16 cellular contexts compared by ENCODE assay signal in the genomic region with DNA sequence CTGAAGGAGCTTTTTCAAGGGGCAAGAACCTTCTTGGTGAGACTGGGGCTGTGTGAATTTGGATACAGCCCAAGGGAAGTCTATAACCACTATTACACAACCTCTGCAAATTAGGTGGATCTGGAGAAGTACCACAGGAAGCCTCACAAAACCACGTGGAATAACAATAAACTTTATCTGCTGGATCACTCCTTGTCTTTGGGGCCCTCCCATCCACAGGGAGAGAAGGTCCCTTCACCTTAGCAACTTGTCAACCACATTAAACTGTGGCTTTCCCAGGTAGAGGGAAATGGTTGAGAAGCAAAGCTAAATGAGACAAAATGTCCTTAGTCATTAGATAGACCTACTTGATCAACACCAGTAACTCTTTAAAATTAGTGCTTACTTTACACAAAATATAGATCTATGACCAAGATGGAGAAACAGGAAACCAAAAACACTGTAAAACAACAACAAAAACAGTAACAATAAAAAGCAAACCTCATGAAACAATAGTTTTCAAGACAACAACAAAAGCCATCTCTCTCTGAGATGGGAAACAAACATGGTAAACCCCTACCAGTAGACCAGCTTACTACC. TPM values are rescaled to one million over a fixed set of nuclear protein-coding genes. Genes with fewer than 3 reads are reported as not detected.
DNase-seq lines count a peak whose midpoint lies in the region; ATAC-seq and TF ChIP-seq lines count a peak whose summit lies in the region.
"Had no signal": no experiment of that assay in that cellular context is flagged by ENCODE, and none has a peak within 500 bp of the region (broad histone marks: within the 10 kb centered on the region; RNA-seq: fewer than 3 reads in every experiment).

No MANE protein-coding gene starts in this region.

- H3K27me3 Mint-ChIP-seq in activated CD4-positive, alpha-beta T cell treated with anti-CD3 and anti-CD28 coated beads for 36 hours, result no peaks in the 10 kb centered on the region
- H3K27me3 Mint-ChIP-seq in activated CD8-positive, alpha-beta T cell treated with anti-CD3 and anti-CD28 coated beads, Interleukin-2, amount 10 ng/mL, durations not matched to agents 7 days and 5 days (ENCODE audit: low read depth), result no peaks in the 10 kb centered on the region
- H3K27me3 Mint-ChIP-seq in neural crest cell (ENCODE audit: low read depth), result no peaks in the 10 kb centered on the region
- H3K27me3 Mint-ChIP-seq: activated T-helper 17 cell treated with anti-CD3 and anti-CD28 coated beads, Interleukin-2, amount 50 U/mL, for 72 hours; IgD-negative memory B cell had no signal

- H3K4me3 Mint-ChIP-seq in activated CD4-positive, alpha-beta T cell treated with anti-CD3 and anti-CD28 coated beads for 36 hours, result no peak overlapping the region
- no peak overlapping the region for H3K4me3 Mint-ChIP-seq in activated CD8-positive, alpha-beta T cell treated with anti-CD3 and anti-CD28 coated beads, Interleukin-2, amount 10 ng/mL, durations not matched to agents 7 days and 5 days
- no peak overlapping the region for H3K4me3 Mint-ChIP-seq in neural crest cell
- H3K4me3 Mint-ChIP-seq: activated T-helper 17 cell treated with anti-CD3 and anti-CD28 coated beads, Interleukin-2, amount 50 U/mL, for 72 hours; IgD-negative memory B cell; neural progenitor cell had no signal

- H3K27me3 ChIP-seq in HL-60 (ENCODE audit: insufficient read depth, poor library complexity, severe bottlenecking) (no peaks in the 10 kb centered on the region), PC-9 (ENCODE audit: insufficient read depth, low read depth) (no peaks in the 10 kb centered on the region)
- H3K27me3 ChIP-seq: neural progenitor cell, stomach, uterus had no signal

- no peaks in the 10 kb centered on the region for H3K9me2 ChIP-seq in PC-9 (ENCODE audit: insufficient read depth)

- POLR2A ChIA-PET in activated CD4-positive, alpha-beta T cell treated with anti-CD3 and anti-CD28 coated beads for 36 hours (lab: Charles Lee), result interaction anchor here (0.6 kb wide), 1 partner anchor 154 kb away, joined by 5 read pairs; no protein-coding TSS in a partner anchor
- POLR2A ChIA-PET in activated CD8-positive, alpha-beta T cell treated with anti-CD3 and anti-CD28 coated beads, Interleukin-2, amount 10 ng/mL, durations not matched to agents 7 days and 5 days (lab: Charles Lee), result interaction anchor here (1.0 to 1.8 kb wide), 5 partner anchors 9 to 570 kb away, joined by 3 to 7 read pairs (median 4); partner anchors contain the start of gene NARS2
- POLR2A ChIA-PET in PC-9 (lab: Charles Lee; ENCODE audit: unreplicated experiment), result interaction anchor here (0.6 kb wide), 2 partner anchors 39 to 905 kb away, joined by 5 to 10 read pairs; no protein-coding TSS in a partner anchor

- H3K27ac Mint-ChIP-seq in activated CD4-positive, alpha-beta T cell treated with anti-CD3 and anti-CD28 coated beads for 36 hours, result peak overlapping the region; percentile 59
- H3K27ac Mint-ChIP-seq in activated CD8-positive, alpha-beta T cell treated with anti-CD3 and anti-CD28 coated beads, Interleukin-2, amount 10 ng/mL, durations not matched to agents 7 days and 5 days, result peak overlapping the region; percentile 73
- H3K27ac Mint-ChIP-seq in neural crest cell (ENCODE audit: unreplicated experiment), result peak overlapping the region; percentile 21
- H3K27ac Mint-ChIP-seq: activated T-helper 17 cell treated with anti-CD3 and anti-CD28 coated beads, Interleukin-2, amount 50 U/mL, for 72 hours; neural progenitor cell had no signal

- TF ChIP-seq CTCF in HL-60 (IDR thresholded peaks at IDR 0.05; ENCODE audit: insufficient read depth, low read length), result no peak
- no peak for TF ChIP-seq CTCF in neural crest cell (conservative IDR thresholded peaks at IDR 0.05)
- no peak for TF ChIP-seq CTCF in PC-9 (conservative IDR thresholded peaks at IDR 0.05)

- H3K4me3 ChIP-seq in HL-60 (replicated peaks; ENCODE audit: insufficient read depth, low read length) (no peak overlapping the region), PC-9 (no peak overlapping the region)
- H3K4me3 ChIP-seq: A549, neural progenitor cell, stomach, uterus had no signal

- peaks cover 29% of the 10 kb centered on the region for H3K4me1 Mint-ChIP-seq in activated CD4-positive, alpha-beta T cell treated with anti-CD3 and anti-CD28 coated beads for 36 hours
- peaks cover 40% of the 10 kb centered on the region for H3K4me1 Mint-ChIP-seq in activated CD8-positive, alpha-beta T cell treated with anti-CD3 and anti-CD28 coated beads, Interleukin-2, amount 10 ng/mL, durations not matched to agents 7 days and 5 days (ENCODE audit: low read depth)
- H3K4me1 Mint-ChIP-seq in neural crest cell, result peaks cover 28% of the 10 kb centered on the region

- intact Hi-C loops in activated CD4-positive, alpha-beta T cell treated with anti-CD3 and anti-CD28 coated beads for 36 hours (cut with DNase I, micrococcal nuclease), result loop anchor here (1.0 to 10.0 kb wide), 7 partner anchors 148 to 420 kb away; partner anchors contain the start of genes GAB2 (in 2 of the 2), KCTD21 (in 1 of the 2) and USP35 (in 1 of the 2)
- intact Hi-C loops in PC-9 (cut with micrococcal nuclease; ENCODE audit: unreplicated experiment), result loop anchor here (1.0 to 5.0 kb wide), 4 partner anchors 337 to 1373 kb away; partner anchors contain the start of genes AAMDC and RSF1

- no TSS peak for BruUV-seq in PC-9 (replicated peaks; lab: Mats Ljungman, UMichigan)

- no peak overlapping the region for H3K4me2 ChIP-seq in PC-9
- H3K4me2 ChIP-seq: A549, neural progenitor cell had no signal

- H3K36me3 ChIP-seq in PC-9 (ENCODE audit: low read depth), result peaks cover 15% of the 10 kb centered on the region
- H3K36me3 ChIP-seq: uterus had no signal

- CTCF ChIA-PET in activated CD4-positive, alpha-beta T cell treated with anti-CD3 and anti-CD28 coated beads for 36 hours (lab: Charles Lee), result interaction anchor here (0.5 to 5.3 kb wide), 34 partner anchors 10 to 1645 kb away, joined by 3 to 69 read pairs (median 4); partner anchors contain the start of genes GAB2 and NARS2
- CTCF ChIA-PET in activated CD8-positive, alpha-beta T cell treated with anti-CD3 and anti-CD28 coated beads, Interleukin-2, amount 10 ng/mL, durations not matched to agents 7 days and 5 days (lab: Charles Lee), result interaction anchor here (0.6 to 4.2 kb wide), 73 partner anchors 9 to 743 kb away, joined by 3 to 136 read pairs (median 5); partner anchors contain the start of genes ALG8, GAB2, INTS4 and KCTD21
- CTCF ChIA-PET in PC-9 (lab: Charles Lee), result interaction anchor here (0.6 to 2.2 kb wide), 9 partner anchors 10 to 949 kb away, joined by 3 to 11 read pairs (median 4); partner anchors contain the start of genes ALG8, INTS4 and NARS2

- peaks cover 12% of the 10 kb centered on the region; the same call in 1 of the 2 replicates for H3K79me2 ChIP-seq in PC-9 (ENCODE audit: low read depth)

- DNase-seq in activated CD4-positive, alpha-beta T cell treated with anti-CD3 and anti-CD28 coated beads for 36 hours, result no peak
- no peak for DNase-seq in activated CD4-positive, alpha-beta T cell treated with anti-CD3 and anti-CD28 coated beads for 4 hours
- DNase-seq in HL-60 (ENCODE audit: low read depth in 1 of 2, low spot score in 1 of 2) (peak; percentile 10 to 48), neural crest cell (ENCODE audit: low read depth, low spot score) (no peak), PC-9 (no peak), CD1c-positive myeloid dendritic cell (ENCODE audit: extremely low spot score) (no peak)
- DNase-seq in activated CD8-positive, alpha-beta T cell treated with anti-CD3 and anti-CD28 coated beads, Interleukin-2, amount 10 ng/mL, durations not matched to agents 7 days and 5 days, result no peak
- DNase-seq: activated CD4-positive, CD25-positive, alpha-beta regulatory T cell treated with anti-CD3 and anti-CD28 coated beads, Interleukin-2, amount 50 U/mL, for 72 hours; NCI-H1436 treated with DMSO at 0.1 percent for 48 hours; stomach had no signal

- no peak overlapping the region for H2AFZ ChIP-seq in PC-9
- H2AFZ ChIP-seq: neural progenitor cell had no signal

- peaks cover 6% of the 10 kb centered on the region; the same call in 1 of the 2 replicates for H3F3A ChIP-seq in PC-9 (ENCODE audit: insufficient read depth, low read depth)

- no peak for ATAC-seq in activated CD4-positive, alpha-beta T cell treated with anti-CD3 and anti-CD28 coated beads for 36 hours
- no peak for ATAC-seq in activated CD8-positive, alpha-beta T cell treated with anti-CD3 and anti-CD28 coated beads, Interleukin-2, amount 10 ng/mL, durations not matched to agents 7 days and 5 days
- no peak for ATAC-seq in HG03175 (IDR thresholded peaks at IDR 0.05; ENCODE audit: unreplicated experiment)

- H4K20me1 ChIP-seq in PC-9 (ENCODE audit: insufficient read depth), result peaks cover 3% of the 10 kb centered on the region

- H3K27ac ChIP-seq in HL-60 (replicated peaks) (no peak overlapping the region; the same call in 1 of the 2 replicates), PC-9 (no peak overlapping the region)
- H3K27ac ChIP-seq: neural progenitor cell, stomach had no signal

- H3K36me3 Mint-ChIP-seq in activated CD4-positive, alpha-beta T cell treated with anti-CD3 and anti-CD28 coated beads for 36 hours (ENCODE audit: low read depth), result peaks cover 21% of the 10 kb centered on the region
- H3K36me3 Mint-ChIP-seq in activated CD8-positive, alpha-beta T cell treated with anti-CD3 and anti-CD28 coated beads, Interleukin-2, amount 10 ng/mL, durations not matched to agents 7 days and 5 days (ENCODE audit: low read depth), result peaks cover 30% of the 10 kb centered on the region
- no peaks in the 10 kb centered on the region for H3K36me3 Mint-ChIP-seq in neural crest cell (ENCODE audit: low read depth)
- H3K36me3 Mint-ChIP-seq: IgD-negative memory B cell had no signal

- peaks cover 7% of the 10 kb centered on the region; the same call in 1 of the 2 replicates for H3K4me1 ChIP-seq in PC-9 (replicated peaks; ENCODE audit: insufficient read depth)

- H3K9me3 Mint-ChIP-seq in activated CD4-positive, alpha-beta T cell treated with anti-CD3 and anti-CD28 coated beads for 36 hours (ENCODE audit: low read depth), result no peaks in the 10 kb centered on the region
- H3K9me3 Mint-ChIP-seq in activated CD8-positive, alpha-beta T cell treated with anti-CD3 and anti-CD28 coated beads, Interleukin-2, amount 10 ng/mL, durations not matched to agents 7 days and 5 days (ENCODE audit: insufficient read depth), result no peaks in the 10 kb centered on the region
- H3K9me3 Mint-ChIP-seq in neural crest cell, result no peaks in the 10 kb centered on the region
- H3K9me3 Mint-ChIP-seq: activated T-helper 17 cell treated with anti-CD3 and anti-CD28 coated beads, Interleukin-2, amount 50 U/mL, for 72 hours; IgD-negative memory B cell; neural progenitor cell had no signal

- H3K9me3 ChIP-seq in PC-9 (ENCODE audit: insufficient read depth, low read depth), result no peaks in the 10 kb centered on the region
- H3K9me3 ChIP-seq: A549, stomach, uterus had no signal

RNA-seq across cellular contexts. Expression of gene NARS2, which starts 9.7 kb away (rescaled TPM):
- 10 to 100 TPM; 22.9 to 33.4 TPM for total RNA-seq in activated CD4-positive, alpha-beta T cell treated with anti-CD3 and anti-CD28 coated beads for 36 hours
- 10 to 100 TPM; 14.8 to 18.5 TPM for total RNA-seq in activated CD8-positive, alpha-beta T cell treated with anti-CD3 and anti-CD28 coated beads, Interleukin-2, amount 10 ng/mL, durations not matched to agents 7 days and 5 days
- total RNA-seq in neural crest cell (28.2 and 30.8 TPM in 2 replicates), PC-9 (2021) (22.4 and 25.1 TPM in 2 replicates)

Comparison
In these comparisons a context has a peak if more than half of its experiments do, and no peak if none do; other contexts are left out.
1. DNase-seq: peak in HL-60 (2 of 2); none in activated CD4-positive, alpha-beta T cell treated with anti-CD3 and anti-CD28 coated beads for 36 hours (single experiment), activated CD4-positive, alpha-beta T cell treated with anti-CD3 and anti-CD28 coated beads for 4 hours (0 of 2), activated CD8-positive, alpha-beta T cell treated with anti-CD3 and anti-CD28 coated beads, Interleukin-2, amount 10 ng/mL, durations not matched to agents 7 days and 5 days (single experiment), neural crest cell (single experiment), PC-9 (0 of 2) and CD1c-positive myeloid dendritic cell (single experiment).
2. H3K27ac Mint-ChIP-seq: peak in every context shown above with its lines; median percentile 73 in activated CD8-positive, alpha-beta T cell treated with anti-CD3 and anti-CD28 coated beads, Interleukin-2, amount 10 ng/mL, durations not matched to agents 7 days and 5 days; 59 in activated CD4-positive, alpha-beta T cell treated with anti-CD3 and anti-CD28 coated beads for 36 hours; 21 in neural crest cell.